Comparison of ENCODE assay signal across 11 cellular contexts in genomic region chr12:1917172-1918070, GRCh38. TPM values are rescaled to one million over a fixed set of nuclear protein-coding genes. Genes with fewer than 3 reads are reported as not detected.
DNase-seq lines count a peak whose midpoint lies in the region; ATAC-seq and TF ChIP-seq lines count a peak whose summit lies in the region.
"Had no signal": no experiment of that assay in that cellular context is flagged by ENCODE, and none has a peak within 500 bp of the region (broad histone marks: within the 10 kb centered on the region; RNA-seq: fewer than 3 reads in every experiment).

No MANE protein-coding gene starts in this region.

- no peak for TF ChIP-seq CTCF in hepatocyte (IDR thresholded peaks at IDR 0.05; ENCODE audit: poor library complexity)

- peaks cover 48% of the 10 kb centered on the region for H3K4me1 ChIP-seq in SJCRH30
- H3K4me1 ChIP-seq in hepatocyte (ENCODE audit: insufficient read depth), result peaks cover 15% of the 10 kb centered on the region

- H3K9me3 Mint-ChIP-seq in activated CD4-positive, alpha-beta memory T cell treated with anti-CD3 and anti-CD28 coated beads, Interleukin-2, amount 10 ng/mL, durations not matched to agents 7 days and 5 days, result no peaks in the 10 kb centered on the region
- H3K9me3 Mint-ChIP-seq in activated CD4-positive, alpha-beta memory T cell treated with anti-CD3 and anti-CD28 coated beads for 36 hours, result no peaks in the 10 kb centered on the region

- no peak overlapping the region for H2AFZ ChIP-seq in hepatocyte

- POLR2A ChIA-PET in activated CD4-positive, alpha-beta memory T cell treated with anti-CD3 and anti-CD28 coated beads, Interleukin-2, amount 10 ng/mL, durations not matched to agents 7 days and 5 days (lab: Charles Lee), result interaction anchor here (0.8 kb wide), 1 partner anchor 120 kb away, joined by 4 read pairs; no protein-coding TSS in a partner anchor
- POLR2A ChIA-PET in activated CD4-positive, alpha-beta memory T cell treated with anti-CD3 and anti-CD28 coated beads for 36 hours (lab: Charles Lee), result no interaction called here

- intact Hi-C loops in activated CD4-positive, alpha-beta memory T cell treated with anti-CD3 and anti-CD28 coated beads for 36 hours (cut with micrococcal nuclease), result no loop called here

- H3K27me3 ChIP-seq in SJCRH30 (no peaks in the 10 kb centered on the region), hepatocyte (no peaks in the 10 kb centered on the region)

- H3K4me3 ChIP-seq in SJCRH30 (peak overlapping the region; percentile 53), hepatocyte (no peak overlapping the region)

- H3K4me2 ChIP-seq in hepatocyte, result peak overlapping the region; percentile 37

- peak overlapping the region; percentile 56; the same call in 1 of the 2 replicates for H3K27ac ChIP-seq in SJCRH30
- H3K27ac ChIP-seq in hepatocyte, result no peak overlapping the region
- H3K27ac ChIP-seq in substantia nigra (ENCODE audit: low read depth, low read length, poor library complexity, severe bottlenecking), result peak overlapping the region; percentile 35

- H3K79me2 ChIP-seq in hepatocyte, result no peaks in the 10 kb centered on the region

- H3K4me1 Mint-ChIP-seq in activated CD4-positive, alpha-beta memory T cell treated with anti-CD3 and anti-CD28 coated beads, Interleukin-2, amount 10 ng/mL, durations not matched to agents 7 days and 5 days, result peaks cover 19% of the 10 kb centered on the region
- peaks cover 9% of the 10 kb centered on the region for H3K4me1 Mint-ChIP-seq in activated CD4-positive, alpha-beta memory T cell treated with anti-CD3 and anti-CD28 coated beads for 36 hours (ENCODE audit: low read depth)

- no peaks in the 10 kb centered on the region; the same call in 1 of the 2 replicates for H3K9me3 ChIP-seq in SJCRH30 (replicated peaks)
- no peaks in the 10 kb centered on the region for H3K9me3 ChIP-seq in hepatocyte (ENCODE audit: low read depth)

- H4K20me1 ChIP-seq in hepatocyte (ENCODE audit: insufficient read depth, poor library complexity, severe bottlenecking), result no peaks in the 10 kb centered on the region

- H3K9me2 ChIP-seq in hepatocyte (replicated peaks; ENCODE audit: insufficient read depth), result no peaks in the 10 kb centered on the region

- CTCF ChIA-PET in activated CD4-positive, alpha-beta memory T cell treated with anti-CD3 and anti-CD28 coated beads, Interleukin-2, amount 10 ng/mL, durations not matched to agents 7 days and 5 days (lab: Charles Lee), result interaction anchor here (1.7 kb wide), 1 partner anchor 23 kb away, joined by 7 read pairs; no protein-coding TSS in a partner anchor
- CTCF ChIA-PET in activated CD4-positive, alpha-beta memory T cell treated with anti-CD3 and anti-CD28 coated beads for 36 hours (lab: Charles Lee), result interaction anchor here (1.2 kb wide), 1 partner anchor 22 kb away, joined by 5 read pairs; no protein-coding TSS in a partner anchor

- H3K27me3 Mint-ChIP-seq in activated CD4-positive, alpha-beta memory T cell treated with anti-CD3 and anti-CD28 coated beads, Interleukin-2, amount 10 ng/mL, durations not matched to agents 7 days and 5 days, result peaks cover 11% of the 10 kb centered on the region
- peaks cover 5% of the 10 kb centered on the region for H3K27me3 Mint-ChIP-seq in activated CD4-positive, alpha-beta memory T cell treated with anti-CD3 and anti-CD28 coated beads for 36 hours

- H3K4me3 Mint-ChIP-seq in activated CD4-positive, alpha-beta memory T cell treated with anti-CD3 and anti-CD28 coated beads, Interleukin-2, amount 10 ng/mL, durations not matched to agents 7 days and 5 days, result no peak overlapping the region
- no peak overlapping the region for H3K4me3 Mint-ChIP-seq in activated CD4-positive, alpha-beta memory T cell treated with anti-CD3 and anti-CD28 coated beads for 36 hours

- no peaks in the 10 kb centered on the region for H3K36me3 Mint-ChIP-seq in activated CD4-positive, alpha-beta memory T cell treated with anti-CD3 and anti-CD28 coated beads, Interleukin-2, amount 10 ng/mL, durations not matched to agents 7 days and 5 days (ENCODE audit: low read depth)
- no peaks in the 10 kb centered on the region for H3K36me3 Mint-ChIP-seq in activated CD4-positive, alpha-beta memory T cell treated with anti-CD3 and anti-CD28 coated beads for 36 hours

- ATAC-seq in HG02884 (IDR thresholded peaks at IDR 0.05; ENCODE audit: unreplicated experiment), result no peak
- no peak for ATAC-seq in GM18498 (IDR thresholded peaks at IDR 0.05; ENCODE audit: unreplicated experiment)

- no peak overlapping the region for H3K27ac Mint-ChIP-seq in activated CD4-positive, alpha-beta memory T cell treated with anti-CD3 and anti-CD28 coated beads, Interleukin-2, amount 10 ng/mL, durations not matched to agents 7 days and 5 days
- H3K27ac Mint-ChIP-seq in activated CD4-positive, alpha-beta memory T cell treated with anti-CD3 and anti-CD28 coated beads for 36 hours, result no peak overlapping the region

- DNase-seq in activated CD4-positive, alpha-beta memory T cell treated with anti-CD3 and anti-CD28 coated beads, Interleukin-2, amount 10 ng/mL, durations not matched to agents 7 days and 5 days, result peak; percentile 12
- no peak for DNase-seq in activated CD4-positive, alpha-beta memory T cell treated with anti-CD3 and anti-CD28 coated beads for 36 hours
- DNase-seq in SJCRH30 (no peak), hepatocyte (ENCODE audit: low spot score) (peak; percentile 3), substantia nigra (lab: John Stamatoyannopoulos, UW) (peak in 1 of 49 donors; percentile 34), T-helper 1 cell (no peak)
- DNase-seq: amniotic stem cell, foreskin melanocyte had no signal

- WGBS in hepatocyte (ENCODE audit: low lambda C conversion rate, missing lambda C conversion rate), result 80% methylated on average over 22 of the region's 22 CpGs

- H3K36me3 ChIP-seq in SJCRH30 (no peaks in the 10 kb centered on the region), hepatocyte (replicated peaks; ENCODE audit: insufficient read depth, low read depth) (no peaks in the 10 kb centered on the region)

RNA-seq across cellular contexts. Expression of gene CACNA2D4, which starts 1.0 kb away (rescaled TPM):
- total RNA-seq in activated CD4-positive, alpha-beta memory T cell treated with anti-CD3 and anti-CD28 coated beads, Interleukin-2, amount 10 ng/mL, durations not matched to agents 7 days and 5 days, result 10 to 100 TPM; 20.8 to 23.6 TPM
- 10 to 100 TPM; 11.7 to 13.3 TPM for total RNA-seq in activated CD4-positive, alpha-beta memory T cell treated with anti-CD3 and anti-CD28 coated beads for 36 hours
- 2.7 and 3.6 TPM in 2 replicates for total RNA-seq in SJCRH30 (2014; rRNA removed; shearing (Covaris generic))
- 1.3 and 4.7 TPM in 2 replicates for total RNA-seq in hepatocyte
- 2.1 and 5.7 TPM in 2 replicates for polyA plus RNA-seq in hepatocyte
- total RNA-seq: LHCN-M2 had no signal

Comparison
In these comparisons a context has a peak if more than half of its experiments do, and no peak if none do; other contexts are left out.
1. DNase-seq: peak in activated CD4-positive, alpha-beta memory T cell treated with anti-CD3 and anti-CD28 coated beads, Interleukin-2, amount 10 ng/mL, durations not matched to agents 7 days and 5 days (single experiment) and hepatocyte (single experiment); none in activated CD4-positive, alpha-beta memory T cell treated with anti-CD3 and anti-CD28 coated beads for 36 hours (single experiment), SJCRH30 (0 of 2) and T-helper 1 cell (0 of 5).